Comparison of ENCODE assay signal across 17 cellular contexts in the genomic region with DNA sequence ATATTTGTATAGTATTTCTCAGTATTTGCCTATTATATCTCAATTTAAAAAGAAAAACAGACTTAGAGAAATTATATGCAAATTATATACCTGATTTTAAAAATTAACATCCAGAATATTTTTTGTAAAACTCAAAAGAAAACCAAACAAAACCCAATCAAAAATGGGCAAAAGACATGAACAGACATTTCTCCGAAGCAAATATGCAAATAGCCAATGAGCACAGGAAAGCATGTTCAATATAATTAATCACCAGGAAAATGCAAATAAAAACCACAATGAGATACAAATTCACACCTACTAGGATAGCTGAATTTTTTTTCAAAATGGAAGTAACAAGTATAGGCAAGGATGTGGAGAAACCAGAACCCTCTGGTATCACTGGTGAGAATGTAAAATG.
A peak's percentile ranks its signal among the peaks of the same experiment; 100 is the strongest.
DNase-seq lines count a peak whose midpoint lies in the region; ATAC-seq, FAIRE-seq and TF ChIP-seq lines count a peak whose summit lies in the region.
"Had no signal": no experiment of that assay in that cellular context is flagged by ENCODE, and none has a peak within 500 bp of the region (broad histone marks: within the 10 kb centered on the region; RNA-seq: fewer than 3 reads in every experiment).

No MANE protein-coding gene starts in this region.

- intact Hi-C loops in pancreas (cut with DNase I): no loop called here

- no peaks in the 10 kb centered on the region for H3K9me3 ChIP-seq in A549
- no peaks in the 10 kb centered on the region for H3K9me3 ChIP-seq in pancreas
- H3K9me3 ChIP-seq: HAP-1 had no signal

- peak; percentile 36 for FAIRE-seq in A549 (lab: Jason Lieb, UNC)
- peak; percentile 54 for FAIRE-seq in GM19239 (lab: Jason Lieb, UNC)
- FAIRE-seq in frontal cortex (lab: Jason Lieb, UNC): peak; percentile 30
- peak; percentile 17 for FAIRE-seq in pancreas (lab: Jason Lieb, UNC)

- TF ChIP-seq CTCF in A549 (IDR thresholded peaks at IDR 0.05) (no peak), pancreas (IDR thresholded peaks at IDR 0.05) (no peak)

- no peaks in the 10 kb centered on the region for H3K27me3 ChIP-seq in pancreas

- TF ChIP-seq RAD21 in A549 (conservative IDR thresholded peaks at IDR 0.05 in 1 of 2, IDR thresholded peaks at IDR 0.05 in 1 of 2): no peak

- POLR2A ChIA-PET in A549 (lab: Yijun Ruan, JAX): no interaction called here

- H3K36me3 ChIP-seq in pancreas: peaks cover 0 to 6% (median 0%) of the 10 kb centered on the region in 3 donors

- H3K27ac ChIP-seq in A549: no peak overlapping the region
- no peak overlapping the region for H3K27ac ChIP-seq in pancreas

- H3K4me3 ChIP-seq in A549: no peak overlapping the region
- no peak overlapping the region for H3K4me3 ChIP-seq in pancreas
- H3K4me3 ChIP-seq: HAP-1 had no signal

- CTCF ChIA-PET in A549 (lab: Yijun Ruan, JAX): interaction anchor here (0.5 to 1.4 kb wide), 4 partner anchors 13 to 489 kb away, joined by 3 to 4 read pairs (median 4); no protein-coding TSS in a partner anchor

- no peak for TF ChIP-seq POLR2A in A549 (IDR thresholded peaks at IDR 0.05; ENCODE audit: low read length)

- H3K4me2 ChIP-seq in A549: no peak overlapping the region

- WGBS in A549 (ENCODE audit: missing lambda C conversion rate): 88% methylated on average over 1 of the region's 1 CpG
- WGBS in pancreas, 2 donors: 95 to 99% methylated on average over 1 of the region's 1 CpG

- ATAC-seq in A549 (no peak), pancreas (no peak), GM21367 (IDR thresholded peaks at IDR 0.05; ENCODE audit: unreplicated experiment) (no peak), HG03457 (IDR thresholded peaks at IDR 0.05; ENCODE audit: unreplicated experiment) (no peak)

- no peak for TF ChIP-seq EP300 in A549 (IDR thresholded peaks at IDR 0.05)

- H3K4me1 ChIP-seq in A549: no peaks in the 10 kb centered on the region
- no peaks in the 10 kb centered on the region for H3K4me1 ChIP-seq in pancreas
- H3K4me1 ChIP-seq: HAP-1 had no signal

- DNase-seq in A549 (ENCODE audit: low read depth in 1 of 2, low spot score in 1 of 2): no peak
- no peak for DNase-seq in GM19239 (ENCODE audit: insufficient read length, low spot score)
- no peak for DNase-seq in frontal cortex (ENCODE audit: low spot score in 2 of 2)
- DNase-seq in pancreas: no peak
- no peak for DNase-seq in activated CD8-positive, alpha-beta memory T cell treated with anti-CD3 and anti-CD28 coated beads for 24 hours
- DNase-seq: 8988T; C1 segment of cervical spinal cord; Calu3; CD4-positive, alpha-beta memory T cell; COR-L47; DMS53; DMS79 treated with DMSO at 0.1 percent for 48 hours; GOT3; HFFc6 had no signal

TF ChIP-seq in A549, 52 proteins besides CTCF, POLR2A, EP300 and RAD21:
- no peak for TF ChIP-seq HOXA7 (CRISPR knock-in tag; IDR thresholded peaks at IDR 0.05)
- TF ChIP-seq HOXB13 (CRISPR knock-in tag; IDR thresholded peaks at IDR 0.05; ENCODE audit: low read depth): no peak
- no peak for TF ChIP-seq RFX5 (IDR thresholded peaks at IDR 0.05)
- TF ChIP-seq MAZ (IDR thresholded peaks at IDR 0.05; ENCODE audit: borderline replicate concordance, low read depth, low read length): no peak
- TF ChIP-seq RARB (CRISPR knock-in tag; IDR thresholded peaks at IDR 0.05): no peak
- TF ChIP-seq FOSL2 (IDR thresholded peaks at IDR 0.05): no peak
- no peak for TF ChIP-seq FOSL2 (CRISPR knock-in tag; IDR thresholded peaks at IDR 0.05)
- no peak for TF ChIP-seq EHMT2 (IDR thresholded peaks at IDR 0.05; ENCODE audit: low read depth)
- no peak for TF ChIP-seq CHD2 (IDR thresholded peaks at IDR 0.05; ENCODE audit: low read length, partially characterized antibody)
- TF ChIP-seq, protein P1, sequence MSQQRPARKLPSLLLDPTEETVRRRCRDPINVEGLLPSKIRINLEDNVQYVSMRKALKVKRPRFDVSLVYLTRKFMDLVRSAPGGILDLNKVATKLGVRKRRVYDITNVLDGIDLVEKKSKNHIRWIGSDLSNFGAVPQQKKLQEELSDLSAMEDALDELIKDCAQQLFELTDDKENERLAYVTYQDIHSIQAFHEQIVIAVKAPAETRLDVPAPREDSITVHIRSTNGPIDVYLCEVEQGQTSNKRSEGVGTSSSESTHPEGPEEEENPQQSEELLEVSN (IDR thresholded peaks at IDR 0.05; ENCODE audit: borderline replicate concordance, low read depth): no peak
- TF ChIP-seq BHLHE40 (IDR thresholded peaks at IDR 0.05; ENCODE audit: low read depth, low read length): no peak
- TF ChIP-seq JUNB (IDR thresholded peaks at IDR 0.05): no peak
- TF ChIP-seq TP53 (CRISPR knock-in tag; IDR thresholded peaks at IDR 0.05): no peak
- TF ChIP-seq ZC3H11A (IDR thresholded peaks at IDR 0.05): no peak
- TF ChIP-seq, protein P2, sequence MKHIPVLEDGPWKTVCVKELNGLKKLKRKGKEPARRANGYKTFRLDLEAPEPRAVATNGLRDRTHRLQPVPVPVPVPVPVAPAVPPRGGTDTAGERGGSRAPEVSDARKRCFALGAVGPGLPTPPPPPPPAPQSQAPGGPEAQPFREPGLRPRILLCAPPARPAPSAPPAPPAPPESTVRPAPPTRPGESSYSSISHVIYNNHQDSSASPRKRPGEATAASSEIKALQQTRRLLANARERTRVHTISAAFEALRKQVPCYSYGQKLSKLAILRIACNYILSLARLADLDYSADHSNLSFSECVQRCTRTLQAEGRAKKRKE (CRISPR knock-in tag; IDR thresholded peaks at IDR 0.05; ENCODE audit: low read depth): no peak
TF ChIP-seq in A549: peak in this region for 0.
